Comparison of ENCODE assay signal across 8 cellular contexts in genomic region chr1:89820423-89821321, GRCh38. TPM values are rescaled to one million over a fixed set of nuclear protein-coding genes. Genes with fewer than 3 reads are reported as not detected.
DNase-seq lines count a peak whose midpoint lies in the region; ATAC-seq and TF ChIP-seq lines count a peak whose summit lies in the region.

LRRC8D (plus strand) TSS chr1:89821032; CDS start chr1:89933069, 112,037 bp downstream.

- H3K27ac ChIP-seq in ascending aorta (peak within 1 kb of the TSS; percentile 36 to 67), right cardiac atrium (ENCODE audit: low read length) (peak within 1 kb of the TSS; percentile 65)

- ATAC-seq in GM18502 (IDR thresholded peaks at IDR 0.05; ENCODE audit: poor library complexity, unreplicated experiment) (peak; percentile 77), HG02852 (IDR thresholded peaks at IDR 0.05; ENCODE audit: unreplicated experiment) (peak; percentile 83), right cardiac atrium (peak; percentile 98)

- peaks cover 0 to 3% of the 10 kb centered on the region in 2 donors for H3K4me1 ChIP-seq in ascending aorta
- peaks cover 7% of the 10 kb centered on the region for H3K4me1 ChIP-seq in right cardiac atrium (ENCODE audit: control insufficient read depth, insufficient read depth, low read length)

- no peaks in the 10 kb centered on the region for H3K9me3 ChIP-seq in ascending aorta
- no peaks in the 10 kb centered on the region for H3K9me3 ChIP-seq in right cardiac atrium (ENCODE audit: control insufficient read depth, low read length)

- TF ChIP-seq CTCF in ascending aorta (IDR thresholded peaks at IDR 0.05), result peak in 1 of 3 experiments; percentile 11

- intact Hi-C loops in T-helper 2 cell treated with Interferon-gamma antibody and Interleukin-4, amounts not matched to agents 100 ng/mL and 5 ng/mL, for 36 hours (cut with micrococcal nuclease), result loop anchor here (1.0 kb wide), 2 partner anchors 23 to 175 kb away; partner anchors contain the start of gene ZNF326
- intact Hi-C loops in ascending aorta (cut with DNase I) (loop anchor here (5.0 kb wide), 1 partner anchor 172 kb away; no protein-coding TSS in a partner anchor), right cardiac atrium (cut with DNase I) (no loop called here)

- H3K27me3 ChIP-seq in ascending aorta, result no peaks in the 10 kb centered on the region
- no peaks in the 10 kb centered on the region for H3K27me3 ChIP-seq in right cardiac atrium (ENCODE audit: control insufficient read depth, insufficient read depth)

- peak within 1 kb of the TSS; percentile 90 to 91 for H3K4me3 ChIP-seq in ascending aorta
- H3K4me3 ChIP-seq in right cardiac atrium (ENCODE audit: low read length), result peak within 1 kb of the TSS; percentile 86

- DNase-seq in NCI-H146 treated with DMSO at 0.1 percent for 48 hours (lab: John Stamatoyannopoulos, UW; ENCODE audit: unreplicated experiment) (peak; percentile 89), ascending aorta (ENCODE audit: low spot score in 2 of 2) (peak; percentile 33 to 88), right cardiac atrium (peak; percentile 86 to 94 (median 94)), putamen (ENCODE audit: low spot score) (peak; percentile 93), GOT3 (lab: John Stamatoyannopoulos, UW) (no peak)

- no peaks in the 10 kb centered on the region for H3K36me3 ChIP-seq in ascending aorta

- under 1% methylated on average over 82 of the region's 82 CpGs for WGBS in right cardiac atrium

RNA-seq across cellular contexts. Expression of gene LRRC8D, which starts in this region (rescaled TPM):
- 39.1 and 40.0 TPM in 2 replicates for total RNA-seq in T-helper 2 cell treated with Interferon-gamma antibody and Interleukin-4, amounts not matched to agents 100 ng/mL and 5 ng/mL, for 36 hours
- total RNA-seq in ascending aorta, result 1.3 TPM
- total RNA-seq in right cardiac atrium, result 1 to 10 TPM; 5.0 to 8.2 (median 7.2) TPM
- 3.6 TPM for polyA plus RNA-seq in right cardiac atrium

Comparison
In these comparisons a context has a peak if more than half of its experiments do, and no peak if none do; other contexts are left out.
1. intact Hi-C loops: an anchor here in T-helper 2 cell treated with Interferon-gamma antibody and Interleukin-4, amounts not matched to agents 100 ng/mL and 5 ng/mL, for 36 hours (1.0 kb wide) and ascending aorta (5.0 kb wide); none called in right cardiac atrium.